Comparison of ENCODE assay signal across 2 cellular contexts in the genomic region with DNA sequence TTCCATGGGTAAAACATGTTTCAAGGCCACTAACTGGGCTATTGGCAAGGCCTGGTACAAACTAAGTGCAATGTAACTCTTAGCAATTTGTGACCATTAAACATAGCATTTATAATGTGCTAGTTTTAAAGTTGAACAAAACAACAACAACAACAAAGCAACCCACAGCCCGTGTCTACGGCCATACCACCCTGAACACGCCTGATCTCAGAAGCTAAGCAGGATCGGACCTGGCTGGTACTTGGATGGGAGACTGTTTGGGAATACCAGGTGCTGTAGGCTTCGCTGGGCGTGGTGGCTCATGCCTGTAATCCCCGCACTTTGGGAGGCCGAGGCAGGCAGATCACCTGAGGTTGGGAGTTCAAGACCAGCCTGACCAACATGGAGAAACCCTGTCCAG.
TF ChIP-seq lines count a peak whose summit lies in the region.

No MANE protein-coding gene starts in this region.

TF ChIP-seq in HepG2, 621 proteins besides CTCF, POLR2A, EP300 and RAD21:
- TF ChIP-seq, protein P1, sequence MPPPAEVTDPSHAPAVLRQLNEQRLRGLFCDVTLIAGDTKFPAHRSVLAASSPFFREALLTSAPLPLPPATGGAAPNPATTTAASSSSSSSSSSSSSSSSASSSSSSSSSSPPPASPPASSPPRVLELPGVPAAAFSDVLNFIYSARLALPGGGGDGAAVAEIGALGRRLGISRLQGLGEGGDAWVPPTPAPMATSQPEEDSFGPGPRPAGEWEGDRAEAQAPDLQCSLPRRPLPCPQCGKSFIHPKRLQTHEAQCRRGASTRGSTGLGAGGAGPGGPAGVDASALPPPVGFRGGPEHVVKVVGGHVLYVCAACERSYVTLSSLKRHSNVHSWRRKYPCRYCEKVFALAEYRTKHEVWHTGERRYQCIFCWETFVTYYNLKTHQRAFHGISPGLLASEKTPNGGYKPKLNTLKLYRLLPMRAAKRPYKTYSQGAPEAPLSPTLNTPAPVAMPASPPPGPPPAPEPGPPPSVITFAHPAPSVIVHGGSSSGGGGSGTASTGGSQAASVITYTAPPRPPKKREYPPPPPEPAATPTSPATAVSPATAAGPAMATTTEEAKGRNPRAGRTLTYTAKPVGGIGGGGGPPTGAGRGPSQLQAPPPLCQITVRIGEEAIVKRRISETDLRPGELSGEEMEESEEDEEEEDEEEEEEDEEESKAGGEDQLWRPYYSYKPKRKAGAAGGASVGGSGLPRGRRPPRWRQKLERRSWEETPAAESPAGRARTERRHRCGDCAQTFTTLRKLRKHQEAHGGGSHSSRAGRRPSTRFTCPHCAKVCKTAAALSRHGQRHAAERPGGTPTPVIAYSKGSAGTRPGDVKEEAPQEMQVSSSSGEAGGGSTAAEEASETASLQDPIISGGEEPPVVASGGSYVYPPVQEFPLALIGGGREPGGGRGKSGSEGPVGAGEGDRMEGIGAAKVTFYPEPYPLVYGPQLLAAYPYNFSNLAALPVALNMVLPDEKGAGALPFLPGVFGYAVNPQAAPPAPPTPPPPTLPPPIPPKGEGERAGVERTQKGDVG (CRISPR knock-in tag; IDR thresholded peaks at IDR 0.05; ENCODE audit: borderline replicate concordance) = peak; percentile 40; the same call in 1 of the 2 replicates
- TF ChIP-seq SMYD3 (CRISPR knock-in tag; IDR thresholded peaks at IDR 0.05) = 0 out of 2 replicates have a peak, but pooled peaks have one; percentile 47
- TF ChIP-seq, protein P2, sequence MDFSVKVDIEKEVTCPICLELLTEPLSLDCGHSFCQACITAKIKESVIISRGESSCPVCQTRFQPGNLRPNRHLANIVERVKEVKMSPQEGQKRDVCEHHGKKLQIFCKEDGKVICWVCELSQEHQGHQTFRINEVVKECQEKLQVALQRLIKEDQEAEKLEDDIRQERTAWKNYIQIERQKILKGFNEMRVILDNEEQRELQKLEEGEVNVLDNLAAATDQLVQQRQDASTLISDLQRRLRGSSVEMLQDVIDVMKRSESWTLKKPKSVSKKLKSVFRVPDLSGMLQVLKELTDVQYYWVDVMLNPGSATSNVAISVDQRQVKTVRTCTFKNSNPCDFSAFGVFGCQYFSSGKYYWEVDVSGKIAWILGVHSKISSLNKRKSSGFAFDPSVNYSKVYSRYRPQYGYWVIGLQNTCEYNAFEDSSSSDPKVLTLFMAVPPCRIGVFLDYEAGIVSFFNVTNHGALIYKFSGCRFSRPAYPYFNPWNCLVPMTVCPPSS (IDR thresholded peaks at IDR 0.05) = no peak
- TF ChIP-seq NONO (IDR thresholded peaks at IDR 0.05) = no peak
- no peak for TF ChIP-seq NONO (CRISPR knock-in tag; conservative IDR thresholded peaks at IDR 0.05)
- no peak for TF ChIP-seq ZNF883 (CRISPR knock-in tag; IDR thresholded peaks at IDR 0.05; ENCODE audit: not compliant biosample characterization)
- peak; percentile 100 for TF ChIP-seq GTF3A (CRISPR knock-in tag; conservative IDR thresholded peaks at IDR 0.05)
- TF ChIP-seq, protein P3, sequence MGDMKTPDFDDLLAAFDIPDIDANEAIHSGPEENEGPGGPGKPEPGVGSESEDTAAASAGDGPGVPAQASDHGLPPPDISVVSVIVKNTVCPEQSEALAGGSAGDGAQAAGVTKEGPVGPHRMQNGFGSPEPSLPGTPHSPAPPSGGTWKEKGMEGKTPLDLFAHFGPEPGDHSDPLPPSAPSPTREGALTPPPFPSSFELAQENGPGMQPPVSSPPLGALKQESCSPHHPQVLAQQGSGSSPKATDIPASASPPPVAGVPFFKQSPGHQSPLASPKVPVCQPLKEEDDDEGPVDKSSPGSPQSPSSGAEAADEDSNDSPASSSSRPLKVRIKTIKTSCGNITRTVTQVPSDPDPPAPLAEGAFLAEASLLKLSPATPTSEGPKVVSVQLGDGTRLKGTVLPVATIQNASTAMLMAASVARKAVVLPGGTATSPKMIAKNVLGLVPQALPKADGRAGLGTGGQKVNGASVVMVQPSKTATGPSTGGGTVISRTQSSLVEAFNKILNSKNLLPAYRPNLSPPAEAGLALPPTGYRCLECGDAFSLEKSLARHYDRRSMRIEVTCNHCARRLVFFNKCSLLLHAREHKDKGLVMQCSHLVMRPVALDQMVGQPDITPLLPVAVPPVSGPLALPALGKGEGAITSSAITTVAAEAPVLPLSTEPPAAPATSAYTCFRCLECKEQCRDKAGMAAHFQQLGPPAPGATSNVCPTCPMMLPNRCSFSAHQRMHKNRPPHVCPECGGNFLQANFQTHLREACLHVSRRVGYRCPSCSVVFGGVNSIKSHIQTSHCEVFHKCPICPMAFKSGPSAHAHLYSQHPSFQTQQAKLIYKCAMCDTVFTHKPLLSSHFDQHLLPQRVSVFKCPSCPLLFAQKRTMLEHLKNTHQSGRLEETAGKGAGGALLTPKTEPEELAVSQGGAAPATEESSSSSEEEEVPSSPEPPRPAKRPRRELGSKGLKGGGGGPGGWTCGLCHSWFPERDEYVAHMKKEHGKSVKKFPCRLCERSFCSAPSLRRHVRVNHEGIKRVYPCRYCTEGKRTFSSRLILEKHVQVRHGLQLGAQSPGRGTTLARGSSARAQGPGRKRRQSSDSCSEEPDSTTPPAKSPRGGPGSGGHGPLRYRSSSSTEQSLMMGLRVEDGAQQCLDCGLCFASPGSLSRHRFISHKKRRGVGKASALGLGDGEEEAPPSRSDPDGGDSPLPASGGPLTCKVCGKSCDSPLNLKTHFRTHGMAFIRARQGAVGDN (CRISPR knock-in tag; IDR thresholded peaks at IDR 0.05) = peak; percentile 29; the same call in 1 of the 2 replicates
- TF ChIP-seq REPIN1 (CRISPR knock-in tag; IDR thresholded peaks at IDR 0.05; ENCODE audit: borderline replicate concordance, low read depth) = 0 out of 2 replicates have a peak, but pooled peaks have one; percentile 37
- no peak for TF ChIP-seq MTF1 (CRISPR knock-in tag; IDR thresholded peaks at IDR 0.05)
- TF ChIP-seq ZNF782 (CRISPR knock-in tag; IDR thresholded peaks at IDR 0.05; ENCODE audit: borderline replicate concordance) = no peak
- TF ChIP-seq TARDBP (CRISPR knock-in tag; IDR thresholded peaks at IDR 0.05) = 0 out of 2 replicates have a peak, but pooled peaks have one; percentile 18

TF ChIP-seq in K562, 482 proteins besides CTCF, POLR2A, EP300 and RAD21:
- TF ChIP-seq, protein P4, sequence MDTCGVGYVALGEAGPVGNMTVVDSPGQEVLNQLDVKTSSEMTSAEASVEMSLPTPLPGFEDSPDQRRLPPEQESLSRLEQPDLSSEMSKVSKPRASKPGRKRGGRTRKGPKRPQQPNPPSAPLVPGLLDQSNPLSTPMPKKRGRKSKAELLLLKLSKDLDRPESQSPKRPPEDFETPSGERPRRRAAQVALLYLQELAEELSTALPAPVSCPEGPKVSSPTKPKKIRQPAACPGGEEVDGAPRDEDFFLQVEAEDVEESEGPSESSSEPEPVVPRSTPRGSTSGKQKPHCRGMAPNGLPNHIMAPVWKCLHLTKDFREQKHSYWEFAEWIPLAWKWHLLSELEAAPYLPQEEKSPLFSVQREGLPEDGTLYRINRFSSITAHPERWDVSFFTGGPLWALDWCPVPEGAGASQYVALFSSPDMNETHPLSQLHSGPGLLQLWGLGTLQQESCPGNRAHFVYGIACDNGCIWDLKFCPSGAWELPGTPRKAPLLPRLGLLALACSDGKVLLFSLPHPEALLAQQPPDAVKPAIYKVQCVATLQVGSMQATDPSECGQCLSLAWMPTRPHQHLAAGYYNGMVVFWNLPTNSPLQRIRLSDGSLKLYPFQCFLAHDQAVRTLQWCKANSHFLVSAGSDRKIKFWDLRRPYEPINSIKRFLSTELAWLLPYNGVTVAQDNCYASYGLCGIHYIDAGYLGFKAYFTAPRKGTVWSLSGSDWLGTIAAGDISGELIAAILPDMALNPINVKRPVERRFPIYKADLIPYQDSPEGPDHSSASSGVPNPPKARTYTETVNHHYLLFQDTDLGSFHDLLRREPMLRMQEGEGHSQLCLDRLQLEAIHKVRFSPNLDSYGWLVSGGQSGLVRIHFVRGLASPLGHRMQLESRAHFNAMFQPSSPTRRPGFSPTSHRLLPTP (IDR thresholded peaks at IDR 0.05; ENCODE audit: borderline replicate concordance, extremely low read depth, insufficient read length) = peak; percentile 58
- no peak for TF ChIP-seq ZNF124 (CRISPR knock-in tag; IDR thresholded peaks at IDR 0.05)
